9 cellular contexts compared by ENCODE assay signal in the genomic region with DNA sequence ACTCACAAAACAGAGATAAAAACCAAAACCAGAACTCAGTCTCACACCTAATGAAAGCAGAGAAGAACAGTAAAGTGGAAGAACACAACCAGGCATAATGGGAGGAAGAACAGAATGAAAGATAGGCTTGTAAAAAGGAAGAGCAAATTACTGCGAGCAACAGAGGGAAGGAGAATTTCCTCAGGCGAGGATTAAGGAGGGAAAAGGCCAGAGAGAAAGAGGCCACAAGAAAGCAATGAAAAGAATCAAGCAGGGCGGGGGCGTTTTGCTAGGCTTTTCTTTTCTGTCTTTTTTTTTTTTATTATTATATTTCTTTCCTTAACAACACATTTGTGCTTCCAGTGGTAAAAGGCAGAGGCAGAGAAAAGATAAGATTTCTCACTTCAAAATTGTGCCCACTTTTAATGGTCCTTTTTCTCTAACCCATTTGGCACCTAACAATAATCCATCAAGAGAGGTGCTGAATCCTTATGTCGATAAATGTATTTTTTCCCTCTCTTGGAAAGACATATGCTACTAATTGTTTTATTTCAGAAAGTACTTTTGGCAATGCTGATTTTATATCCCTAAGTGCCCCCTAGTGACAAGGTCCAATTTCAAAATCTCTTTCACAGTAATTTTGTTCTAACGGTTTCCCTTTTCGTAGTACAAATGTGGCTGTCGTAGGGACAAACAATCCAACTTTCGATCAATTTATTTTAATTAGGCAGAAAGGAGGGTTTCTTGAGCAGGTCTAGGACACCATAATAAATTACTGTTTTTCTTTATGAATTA.
DNase-seq lines count a peak whose midpoint lies in the region; ATAC-seq and TF ChIP-seq lines count a peak whose summit lies in the region.
"Had no signal": no experiment of that assay in that cellular context is flagged by ENCODE, and none has a peak within 500 bp of the region (broad histone marks: within the 10 kb centered on the region; RNA-seq: fewer than 3 reads in every experiment).

No MANE protein-coding gene starts in this region.

- peak in 1 of 2 donors; percentile 28 for DNase-seq in cardiac muscle cell (ENCODE audit: low read depth in 1 of 2, low spot score in 1 of 2)
- no peak for DNase-seq in right cardiac atrium
- DNase-seq in RKO (ENCODE audit: low spot score): peak; percentile 18
- peak in 1 of 2 donors; percentile 33 for DNase-seq in foreskin fibroblast
- no peak for DNase-seq in upper lobe of right lung
- no peak for DNase-seq in stimulated activated CD4-positive, alpha-beta T cell treated with anti-CD3 and anti-CD28 coated beads, Interleukin-2, amount 100 ng/mL, for 48 hours
- no peak for DNase-seq in mucosa of descending colon
- DNase-seq in lower leg skin (ENCODE audit: low spot score in 2 of 2): no peak
- DNase-seq: DMS153 had no signal

- ATAC-seq in right cardiac atrium: no peak
- no peak for ATAC-seq in upper lobe of right lung
- ATAC-seq in mucosa of descending colon: no peak

- no peaks in the 10 kb centered on the region for H3K4me1 ChIP-seq in cardiac muscle cell (ENCODE audit: low read depth)
- no peaks in the 10 kb centered on the region for H3K4me1 ChIP-seq in right cardiac atrium (ENCODE audit: control insufficient read depth, insufficient read depth, low read length)
- H3K4me1 ChIP-seq in upper lobe of right lung: no peaks in the 10 kb centered on the region
- no peaks in the 10 kb centered on the region for H3K4me1 ChIP-seq in mucosa of descending colon (ENCODE audit: low read depth)

- H3K9me3 ChIP-seq in cardiac muscle cell (ENCODE audit: low read depth) (no peaks in the 10 kb centered on the region), right cardiac atrium (ENCODE audit: control insufficient read depth, low read length) (no peaks in the 10 kb centered on the region), upper lobe of right lung (no peaks in the 10 kb centered on the region), mucosa of descending colon (no peaks in the 10 kb centered on the region)

- TF ChIP-seq CTCF in cardiac muscle cell (IDR thresholded peaks at IDR 0.05; ENCODE audit: low read depth, low read length) (peak; percentile 41), foreskin fibroblast (IDR thresholded peaks at IDR 0.05; ENCODE audit: low read depth, low read length) (peak; percentile 17), upper lobe of right lung (IDR thresholded peaks at IDR 0.05) (peak; percentile 29), mucosa of descending colon (IDR thresholded peaks at IDR 0.05) (no peak), lower leg skin (IDR thresholded peaks at IDR 0.05) (no peak)

- no peaks in the 10 kb centered on the region for H3K36me3 ChIP-seq in cardiac muscle cell
- H3K36me3 ChIP-seq in upper lobe of right lung: no peaks in the 10 kb centered on the region
- no peaks in the 10 kb centered on the region for H3K36me3 ChIP-seq in mucosa of descending colon (ENCODE audit: low read depth)

- intact Hi-C loops in right cardiac atrium (cut with DNase I) (no loop called here), upper lobe of right lung (cut with DNase I) (no loop called here), mucosa of descending colon (cut with DNase I, micrococcal nuclease) (no loop called here), lower leg skin (cut with DNase I; ENCODE audit: low total_unique reads) (no loop called here)

- no peak for TF ChIP-seq POLR2A in lower leg skin (IDR thresholded peaks at IDR 0.05)

- no peak overlapping the region for H3K4me3 ChIP-seq in cardiac muscle cell
- H3K4me3 ChIP-seq in right cardiac atrium (ENCODE audit: low read length): no peak overlapping the region
- H3K4me3 ChIP-seq in foreskin fibroblast (ENCODE audit: low read depth in 1 of 2, low read length in 2 of 2): no peak overlapping the region
- no peak overlapping the region for H3K4me3 ChIP-seq in upper lobe of right lung
- H3K4me3 ChIP-seq in mucosa of descending colon: no peak overlapping the region
- H3K4me3 ChIP-seq in lower leg skin (ENCODE audit: low read depth, poor library complexity, severe bottlenecking): no peak overlapping the region

- H3K27me3 ChIP-seq in cardiac muscle cell (peaks cover 3% of the 10 kb centered on the region), right cardiac atrium (ENCODE audit: control insufficient read depth, insufficient read depth) (no peaks in the 10 kb centered on the region), upper lobe of right lung (no peaks in the 10 kb centered on the region)

- WGBS in right cardiac atrium: 47% methylated on average over 9 of the region's 9 CpGs
- WGBS in lower leg skin, 2 donors: 43 to 45% methylated on average over 9 of the region's 9 CpGs

- H3K27ac ChIP-seq in cardiac muscle cell: no peak overlapping the region
- H3K27ac ChIP-seq in right cardiac atrium (ENCODE audit: low read length): no peak overlapping the region
- no peak overlapping the region for H3K27ac ChIP-seq in upper lobe of right lung

Comparison
In these comparisons a context has a peak if more than half of its experiments do, and no peak if none do; other contexts are left out.
1. CTCF ChIP-seq: peak in cardiac muscle cell (single experiment), foreskin fibroblast (single experiment) and upper lobe of right lung (single experiment); none in mucosa of descending colon (single experiment) and lower leg skin (0 of 3).